ENCODE assay signal across 30 cellular contexts in the genomic region with DNA sequence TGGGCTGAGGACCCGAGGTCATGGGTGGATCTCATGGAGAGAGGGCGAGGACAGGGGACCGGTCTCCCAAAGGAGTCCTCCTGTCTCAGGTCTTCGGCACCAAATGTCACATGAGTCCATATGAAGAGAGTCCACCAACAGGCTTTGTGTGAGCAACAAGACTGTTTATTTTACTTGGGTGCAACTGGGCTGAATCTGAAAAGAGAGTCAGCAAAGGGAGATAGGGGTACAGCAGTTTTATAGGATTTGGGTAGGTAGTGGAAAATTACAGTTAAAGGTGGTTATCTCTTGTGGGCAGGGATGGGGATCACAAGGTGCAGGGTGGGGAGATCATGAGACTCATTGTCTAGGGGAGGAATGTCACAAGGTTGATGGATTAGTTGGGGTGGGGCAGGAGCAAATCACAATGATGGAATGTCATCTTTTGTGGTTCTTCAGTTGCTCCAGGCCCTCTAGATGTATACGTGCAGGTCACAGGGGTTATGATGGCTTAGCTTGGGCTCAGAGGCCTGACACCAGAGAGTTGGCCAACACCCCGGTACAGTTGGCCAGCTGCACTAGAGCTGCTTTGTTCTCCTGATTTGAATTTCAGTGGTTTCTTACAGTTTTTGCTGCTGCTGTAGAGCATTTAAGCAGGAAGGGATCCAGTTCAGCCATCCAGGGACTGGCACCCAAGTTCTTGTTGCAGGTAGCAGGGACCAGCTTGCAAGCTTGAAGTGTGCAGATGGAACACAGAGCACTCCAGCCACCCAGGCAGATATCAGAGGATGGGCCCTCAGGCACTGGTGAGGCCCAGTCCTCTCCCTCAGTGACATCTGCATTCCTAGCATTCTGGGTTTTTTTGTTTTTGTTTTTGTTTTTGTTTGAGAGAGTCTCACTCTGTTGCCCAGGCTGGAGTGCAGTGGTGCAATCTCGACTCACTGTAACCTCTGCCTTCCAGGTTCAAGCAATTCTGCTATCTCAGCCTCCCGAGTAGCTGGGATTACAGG. TPM values are rescaled to one million over a fixed set of nuclear protein-coding genes. Genes with fewer than 3 reads are reported as not detected.
DNase-seq lines count a peak whose midpoint lies in the region; ATAC-seq and TF ChIP-seq lines count a peak whose summit lies in the region.
"Had no signal": no experiment of that assay in that cellular context is flagged by ENCODE, and none has a peak within 500 bp of the region (broad histone marks: within the 10 kb centered on the region; RNA-seq: fewer than 3 reads in every experiment).

No MANE protein-coding gene starts in this region.

- peak; percentile 92 for DNase-seq in A172 (ENCODE audit: low spot score)
- DNase-seq in HT-29 (ENCODE audit: low spot score): peak; percentile 51
- peak; percentile 90 for DNase-seq in SW480 (ENCODE audit: low spot score)
- DNase-seq in medulla oblongata (ENCODE audit: extremely low spot score): peak; percentile 10
- no peak for DNase-seq in DMS114 treated with DMSO at 0.1 percent for 48 hours (lab: John Stamatoyannopoulos, UW; ENCODE audit: unreplicated experiment)
- no peak for DNase-seq in central memory CD4-positive, alpha-beta T cell
- no peak for DNase-seq in colonic mucosa
- DNase-seq: activated CD4-positive, alpha-beta T cell treated with anti-CD3 and anti-CD28 coated beads, Interleukin-2, amount 50 U/mL, for 48 hours; activated CD4-positive, CD25-positive, alpha-beta regulatory T cell; activated naive CD4-positive, alpha-beta T cell treated with anti-CD3 and anti-CD28 coated beads, Interleukin-2, amount 10 ng/mL, durations not matched to agents 7 days and 5 days; brain microvascular endothelial cell; DMS79; effector CD8-positive, alpha-beta T cell; erythroblast; HCEC 1CT; KG1; mesendoderm; naive B cell; NCI-H1436 treated with DMSO at 0.1 percent for 48 hours; NCI-H510A; psoas muscle; stomach; T-cell; thyroid gland had no signal

- H3K27ac ChIP-seq in colonic mucosa: no peak overlapping the region
- H3K27ac ChIP-seq: brain microvascular endothelial cell, foreskin keratinocyte, hepatocyte, psoas muscle, SJSA1, stomach, thyroid gland had no signal

- H3K36me3 ChIP-seq in colonic mucosa: no peaks in the 10 kb centered on the region
- H3K36me3 ChIP-seq: brain microvascular endothelial cell, SJSA1, stomach, thyroid gland had no signal

- H3K9ac ChIP-seq in colonic mucosa (ENCODE audit: low read depth in 2 of 2, low read length in 2 of 2): no peak overlapping the region

- ATAC-seq in GM18873 (IDR thresholded peaks at IDR 0.05; ENCODE audit: low FRiP score, unreplicated experiment): no peak
- ATAC-seq: foreskin keratinocyte, psoas muscle, T-cell had no signal

- H3K9me3 ChIP-seq in colonic mucosa: no peaks in the 10 kb centered on the region
- H3K9me3 ChIP-seq: psoas muscle, SJSA1, stomach, thyroid gland had no signal

- no peaks in the 10 kb centered on the region for H3K27me3 ChIP-seq in colonic mucosa
- H3K27me3 ChIP-seq: foreskin keratinocyte, hepatocyte, SJSA1, thyroid gland had no signal

- no peaks in the 10 kb centered on the region for H3K4me1 ChIP-seq in colonic mucosa
- H3K4me1 ChIP-seq: stomach, thyroid gland had no signal

- TF ChIP-seq CTCF in colonic mucosa (IDR thresholded peaks at IDR 0.05): no peak

- intact Hi-C loops in colonic mucosa (cut with DNase I): no loop called here

- no peak overlapping the region for H3K4me3 ChIP-seq in colonic mucosa
- H3K4me3 ChIP-seq: hepatocyte, psoas muscle, SJSA1, stomach, thyroid gland had no signal

RNA-seq across cellular contexts. Expression of a gene that starts 26.4 kb away (rescaled TPM):
- total RNA-seq in A172 (2014; rRNA removed; shearing (Covaris generic)): 0.67 TPM in 1 of 2 replicates, not detected in the other
- total RNA-seq in HT-29 (2014; rRNA removed; shearing (Covaris generic)): not detected in 2 replicates
- total RNA-seq in colonic mucosa: not detected
- total RNA-seq: hepatocyte, HT1080, psoas muscle, SJSA1, skeletal muscle tissue, stomach, T-cell, thyroid gland had no signal

RNA-seq across cellular contexts. Expression of a gene that starts 55.1 kb away (rescaled TPM):
- not detected in 2 replicates for total RNA-seq in A172 (2014; rRNA removed; shearing (Covaris generic))
- 1.1 and 1.6 TPM in 2 replicates for total RNA-seq in HT-29 (2014; rRNA removed; shearing (Covaris generic))
- total RNA-seq in colonic mucosa: 1 to 10 TPM in 1 of 2 donors, not detected in 1; 2.5 TPM
- total RNA-seq: HT1080, psoas muscle, SJSA1, skeletal muscle tissue, stomach, thyroid gland had no signal

Comparison
In these comparisons a context has a peak if more than half of its experiments do, and no peak if none do; other contexts are left out.
1. DNase-seq: peak in A172 (single experiment), HT-29 (single experiment), SW480 (single experiment) and medulla oblongata (single experiment); none in DMS114 treated with DMSO at 0.1 percent for 48 hours (single experiment), central memory CD4-positive, alpha-beta T cell (single experiment) and colonic mucosa (single experiment).